ENCODE assay signal across 17 cellular contexts in genomic region chr5:56512314-56512996, GRCh38.
DNase-seq lines count a peak whose midpoint lies in the region; ATAC-seq lines count a peak whose summit lies in the region.
"Had no signal": no experiment of that assay in that cellular context is flagged by ENCODE, and none has a peak within 500 bp of the region (broad histone marks: within the 10 kb centered on the region; RNA-seq: fewer than 3 reads in every experiment).

No MANE protein-coding gene starts in this region.

- no peak overlapping the region for H3K23ac ChIP-seq in neuronal stem cell (ENCODE audit: low read depth, low read length, poor library complexity)

- H3K27ac Mint-ChIP-seq in memory B cell, result peak overlapping the region; percentile 39
- H3K27ac Mint-ChIP-seq: HFFc6, immature natural killer cell had no signal

- ATAC-seq in memory B cell (ENCODE audit: low read depth) (no peak), GM18520 (IDR thresholded peaks at IDR 0.05; ENCODE audit: unreplicated experiment) (no peak)
- ATAC-seq: PC-3 had no signal

- no peak overlapping the region for H4K91ac ChIP-seq in neuronal stem cell (ENCODE audit: low read depth, low read length, poor library complexity)

- in situ Hi-C loops in GM23248 (cut with MboI), result no loop called here

- H3K79me2 ChIP-seq in GM23248 (ENCODE audit: insufficient read depth), result no peaks in the 10 kb centered on the region

- H3K36me3 ChIP-seq in GM23248 (ENCODE audit: low read depth), result no peaks in the 10 kb centered on the region
- no peaks in the 10 kb centered on the region for H3K36me3 ChIP-seq in neuronal stem cell (replicated peaks in 1 of 2; ENCODE audit: control insufficient read depth in 2 of 2, insufficient read depth in 2 of 2, low read length in 2 of 2)
- H3K36me3 ChIP-seq: BE2C, MG63 had no signal

- no peak overlapping the region for H2BK15ac ChIP-seq in neuronal stem cell (ENCODE audit: low read length)

- no peaks in the 10 kb centered on the region for H3K79me1 ChIP-seq in neuronal stem cell (ENCODE audit: low read depth, low read length)

- H3K4me2 ChIP-seq in GM23248 (ENCODE audit: unreplicated experiment) (no peak overlapping the region), neuronal stem cell (ENCODE audit: insufficient read depth, low read length, poor library complexity, severe bottlenecking) (no peak overlapping the region)

- no peaks in the 10 kb centered on the region for H3K27me3 Mint-ChIP-seq in memory B cell

- H3K27ac ChIP-seq in GM23248 (no peak overlapping the region), neuronal stem cell (replicated peaks; ENCODE audit: low read length) (no peak overlapping the region)

- no peak overlapping the region for H2BK120ac ChIP-seq in neuronal stem cell (ENCODE audit: low read depth, low read length)

- H2AFZ ChIP-seq in GM23248 (no peak overlapping the region), neuronal stem cell (ENCODE audit: low read length) (no peak overlapping the region)

- 20 to 22% methylated on average over 6 of the region's 6 CpGs for WGBS in GM23248 (ENCODE audit: low coverage in 1 of 2, low lambda C conversion rate in 2 of 2, missing lambda C conversion rate in 2 of 2), 2 experiments
- WGBS in neuronal stem cell (ENCODE audit: extremely low coverage in 2 of 2, insufficient read length in 2 of 2, insufficient replicate concordance in 1 of 2), 2 donors, result no CpG with 5 or more reads among the region's 6 CpGs

- H3K9ac ChIP-seq in GM23248 (no peak overlapping the region), neuronal stem cell (ENCODE audit: low read depth, low read length, poor library complexity) (no peak overlapping the region)

- no peak overlapping the region for H2BK12ac ChIP-seq in neuronal stem cell (ENCODE audit: low read length)

- no peaks in the 10 kb centered on the region for H3F3A ChIP-seq in GM23248 (ENCODE audit: insufficient read depth)

- H3K4ac ChIP-seq in neuronal stem cell (ENCODE audit: low read length), result no peak overlapping the region

- DNase-seq in Ammon's horn (ENCODE audit: low spot score) (peak; percentile 28), GM23248 (peak; percentile 30), cerebellar cortex (ENCODE audit: low spot score) (peak; percentile 69), memory B cell (ENCODE audit: low spot score in 2 of 2) (no peak), neuronal stem cell (ENCODE audit: low spot score) (no peak), NCI-H2227 (lab: John Stamatoyannopoulos, UW; ENCODE audit: unreplicated experiment) (no peak), NCI-H1105 (lab: John Stamatoyannopoulos, UW) (no peak)
- DNase-seq: BE2C; DMS 273 treated with DMSO at 0.1 percent for 48 hours; HFFc6; MG63; NCI-H187 treated with DMSO at 0.1 percent for 48 hours; NCI-H510A treated with DMSO at 0.1 percent for 48 hours; PC-3; stimulated activated CD4-positive, alpha-beta T cell treated with anti-CD3 and anti-CD28 coated beads, Interleukin-2, amount 100 ng/mL, for 24 hours had no signal

- peaks cover 15% of the 10 kb centered on the region for H3K4me1 Mint-ChIP-seq in memory B cell

- H3K9me3 Mint-ChIP-seq in memory B cell, result no peaks in the 10 kb centered on the region
- H3K9me3 Mint-ChIP-seq: HFFc6 had no signal

- no peak overlapping the region for H2AK5ac ChIP-seq in neuronal stem cell (ENCODE audit: low read depth, low read length)

- H4K20me1 ChIP-seq in GM23248 (ENCODE audit: insufficient read depth), result no peaks in the 10 kb centered on the region

- H3K4me3 Mint-ChIP-seq in memory B cell, result no peak overlapping the region
- H3K4me3 Mint-ChIP-seq: HFFc6, immature natural killer cell had no signal

- H3K9me3 ChIP-seq in GM23248 (ENCODE audit: low read depth), result no peaks in the 10 kb centered on the region
- H3K9me3 ChIP-seq in neuronal stem cell (replicated peaks in 1 of 2; ENCODE audit: control insufficient read depth in 2 of 2, insufficient read depth in 1 of 2, low read depth in 1 of 2, low read length in 2 of 2), result no peaks in the 10 kb centered on the region
- H3K9me3 ChIP-seq: BE2C, MG63 had no signal

- no peak overlapping the region for H2BK5ac ChIP-seq in neuronal stem cell (ENCODE audit: low read length)

- H4K8ac ChIP-seq in neuronal stem cell (ENCODE audit: low read depth, low read length), result no peak overlapping the region

- H3K9me2 ChIP-seq in GM23248 (ENCODE audit: insufficient read depth), result no peaks in the 10 kb centered on the region

- H3K14ac ChIP-seq in neuronal stem cell (ENCODE audit: low read length), result no peak overlapping the region

- H3K4me3 ChIP-seq in GM23248, result no peak overlapping the region
- H3K4me3 ChIP-seq in neuronal stem cell (ENCODE audit: low read length in 2 of 2), result no peak overlapping the region
- H3K4me3 ChIP-seq: MG63 had no signal

- H3K27me3 ChIP-seq in GM23248 (replicated peaks; ENCODE audit: insufficient read depth) (no peaks in the 10 kb centered on the region; the same call in 1 of the 2 replicates), neuronal stem cell (ENCODE audit: control insufficient read depth in 3 of 3, insufficient read depth in 3 of 3, low read depth in 1 of 3, low read length in 3 of 3) (no peaks in the 10 kb centered on the region)
- H3K27me3 ChIP-seq: BE2C, MG63 had no signal

- no peak overlapping the region for H3K18ac ChIP-seq in neuronal stem cell (ENCODE audit: low read length)

- H3K4me1 ChIP-seq in GM23248 (ENCODE audit: insufficient read depth) (no peaks in the 10 kb centered on the region), neuronal stem cell (ENCODE audit: control insufficient read depth in 2 of 2, insufficient read depth in 1 of 2, low read depth in 1 of 2, low read length in 2 of 2) (peaks cover 2 to 5% of the 10 kb centered on the region in 2 donors)

- no peaks in the 10 kb centered on the region for H3K36me3 Mint-ChIP-seq in memory B cell
- H3K36me3 Mint-ChIP-seq: immature natural killer cell had no signal

Comparison
In these comparisons a context has a peak if more than half of its experiments do, and no peak if none do; other contexts are left out.
1. DNase-seq: peak in Ammon's horn (single experiment), GM23248 (single experiment) and cerebellar cortex (single experiment); none in memory B cell (0 of 2), neuronal stem cell (single experiment), NCI-H2227 (single experiment) and NCI-H1105 (single experiment).